ENCODE assay signal across 10 cellular contexts in the genomic region with DNA sequence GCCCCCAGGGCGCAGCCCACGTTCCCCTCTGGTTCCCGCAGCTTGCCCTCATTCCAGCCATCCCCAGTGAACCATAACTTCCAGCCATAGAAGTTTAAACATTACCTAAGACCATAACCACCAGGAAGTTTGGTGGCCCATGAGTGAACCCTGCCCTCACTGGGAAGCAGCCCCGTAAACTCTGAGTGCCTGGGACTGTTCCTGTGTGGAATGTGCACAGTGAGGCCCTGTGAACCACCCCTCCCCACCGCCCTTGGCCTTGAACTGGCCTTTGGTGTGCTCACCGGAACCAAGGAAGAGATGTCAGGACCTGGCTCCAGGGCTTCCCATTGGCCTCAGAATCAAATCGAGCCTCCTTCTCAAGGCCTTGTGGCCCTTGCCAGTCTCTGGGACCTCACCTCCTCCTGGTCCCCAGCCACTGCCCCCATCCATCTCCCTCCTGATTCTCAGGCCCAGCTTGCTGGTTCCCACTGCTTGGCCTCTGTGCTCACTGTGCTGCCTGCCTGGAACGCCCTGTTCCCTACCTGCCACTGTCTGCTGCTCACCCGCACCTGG. TPM values are rescaled to one million over a fixed set of nuclear protein-coding genes. Genes with fewer than 3 reads are reported as not detected.
DNase-seq lines count a peak whose midpoint lies in the region; ATAC-seq and TF ChIP-seq lines count a peak whose summit lies in the region.
"Had no signal": no experiment of that assay in that cellular context is flagged by ENCODE, and none has a peak within 500 bp of the region (broad histone marks: within the 10 kb centered on the region; RNA-seq: fewer than 3 reads in every experiment).

No MANE protein-coding gene starts in this region.

- POLR2A ChIA-PET in activated CD4-positive, alpha-beta T cell treated with anti-CD3 and anti-CD28 coated beads for 36 hours (lab: Charles Lee): no interaction called here

- no peaks in the 10 kb centered on the region for H3K9me3 ChIP-seq in NT2/D1 (ENCODE audit: insufficient read depth, low read length)
- H3K9me3 ChIP-seq in parathyroid adenoma (ENCODE audit: control insufficient read depth, low read length): no peaks in the 10 kb centered on the region
- H3K9me3 ChIP-seq: vagina had no signal

- DNase-seq in activated CD4-positive, alpha-beta T cell treated with anti-CD3 and anti-CD28 coated beads for 36 hours: no peak
- DNase-seq in activated CD4-positive, alpha-beta T cell treated with anti-CD3 and anti-CD28 coated beads for 4 hours: no peak
- no peak for DNase-seq in NT2/D1 (ENCODE audit: low read depth, low spot score)
- DNase-seq in glomerular visceral epithelial cell (ENCODE audit: extremely low spot score): peak; percentile 98
- DNase-seq in NCI-H69 (lab: John Stamatoyannopoulos, UW): no peak
- DNase-seq in stimulated activated naive CD4-positive, alpha-beta T cell treated with Interleukin-2 at 50 U/mL for 16 hours (lab: John Stamatoyannopoulos, UW): no peak
- DNase-seq: RPMI8226 had no signal

- no peak for ATAC-seq in activated CD4-positive, alpha-beta T cell treated with anti-CD3 and anti-CD28 coated beads for 36 hours
- ATAC-seq in HG03039 (IDR thresholded peaks at IDR 0.05; ENCODE audit: unreplicated experiment): no peak

- H3K4me1 ChIP-seq in NT2/D1 (ENCODE audit: insufficient read depth, insufficient read length): peaks cover 27% of the 10 kb centered on the region
- H3K4me1 ChIP-seq in parathyroid adenoma: peaks cover 30% of the 10 kb centered on the region

- no peak overlapping the region for H3K4me2 ChIP-seq in parathyroid adenoma (ENCODE audit: low read length)

- H3K4me3 Mint-ChIP-seq in activated CD4-positive, alpha-beta T cell treated with anti-CD3 and anti-CD28 coated beads for 36 hours: no peak overlapping the region

- TF ChIP-seq CTCF in parathyroid adenoma (IDR thresholded peaks at IDR 0.05): no peak

- no peaks in the 10 kb centered on the region for H3K27me3 Mint-ChIP-seq in activated CD4-positive, alpha-beta T cell treated with anti-CD3 and anti-CD28 coated beads for 36 hours

- H3K27me3 ChIP-seq in NT2/D1 (ENCODE audit: insufficient read depth, insufficient read length) (no peaks in the 10 kb centered on the region), parathyroid adenoma (ENCODE audit: control insufficient read depth, insufficient read depth, low read length) (no peaks in the 10 kb centered on the region)
- H3K27me3 ChIP-seq: vagina had no signal

- peak overlapping the region; percentile 69 for H3K27ac Mint-ChIP-seq in activated CD4-positive, alpha-beta T cell treated with anti-CD3 and anti-CD28 coated beads for 36 hours

- no peaks in the 10 kb centered on the region for H3K9me3 Mint-ChIP-seq in activated CD4-positive, alpha-beta T cell treated with anti-CD3 and anti-CD28 coated beads for 36 hours (ENCODE audit: low read depth)

- CTCF ChIA-PET in activated CD4-positive, alpha-beta T cell treated with anti-CD3 and anti-CD28 coated beads for 36 hours (lab: Charles Lee): interaction anchor here (0.7 kb wide), 1 partner anchor 75 kb away, joined by 3 read pairs; no protein-coding TSS in a partner anchor

- peaks cover 56% of the 10 kb centered on the region for H3K4me1 Mint-ChIP-seq in activated CD4-positive, alpha-beta T cell treated with anti-CD3 and anti-CD28 coated beads for 36 hours

- intact Hi-C loops in activated CD4-positive, alpha-beta T cell treated with anti-CD3 and anti-CD28 coated beads for 36 hours (cut with DNase I, micrococcal nuclease): no loop called here

- H2AFZ ChIP-seq in parathyroid adenoma: no peak overlapping the region

- peaks cover 78% of the 10 kb centered on the region for H3K36me3 ChIP-seq in NT2/D1 (ENCODE audit: insufficient read depth, insufficient read length, low read length)
- no peaks in the 10 kb centered on the region for H3K36me3 ChIP-seq in parathyroid adenoma (ENCODE audit: control insufficient read depth, insufficient read depth, low read length)

- H3K9ac ChIP-seq in NT2/D1 (ENCODE audit: insufficient read length, low read depth): peak overlapping the region; percentile 36
- no peak overlapping the region for H3K9ac ChIP-seq in parathyroid adenoma

- H3K27ac ChIP-seq in parathyroid adenoma: peak overlapping the region; percentile 8
- H3K27ac ChIP-seq: vagina had no signal

- no peak overlapping the region for H3K4me3 ChIP-seq in NT2/D1 (ENCODE audit: insufficient read length, low read depth)
- no peak overlapping the region for H3K4me3 ChIP-seq in parathyroid adenoma (ENCODE audit: low read depth, low read length)
- H3K4me3 ChIP-seq: vagina had no signal

- H3K36me3 Mint-ChIP-seq in activated CD4-positive, alpha-beta T cell treated with anti-CD3 and anti-CD28 coated beads for 36 hours (ENCODE audit: low read depth): peaks cover 26% of the 10 kb centered on the region

- peaks cover 47% of the 10 kb centered on the region for H3K79me2 ChIP-seq in parathyroid adenoma

RNA-seq across cellular contexts. Expression of gene DNM2, which starts 46.5 kb away (rescaled TPM):
- total RNA-seq in activated CD4-positive, alpha-beta T cell treated with anti-CD3 and anti-CD28 coated beads for 36 hours: 100 to 1,000 TPM; 167 to 185 TPM
